1 cellular context compared by ENCODE assay signal in genomic region chr2:199455533-199456382, GRCh38.
TF ChIP-seq lines count a peak whose summit lies in the region.

No MANE protein-coding gene starts in this region.

TF ChIP-seq in HEK293, 187 proteins besides CTCF, POLR2A, EP300 and RAD21 (continued from another document and continues in another):
- TF ChIP-seq ZSCAN5A (tag by site-specific recombination; IDR thresholded peaks at IDR 0.05) = 0 out of 2 replicates have a peak, but pooled peaks have one; percentile 48
- no peak for TF ChIP-seq ZNF791 (tag by site-specific recombination; IDR thresholded peaks at IDR 0.05)
- peak; percentile 99 for TF ChIP-seq ZIC2 (tag by site-specific recombination; IDR thresholded peaks at IDR 0.05)
- TF ChIP-seq ZNF707 (tag by site-specific recombination; IDR thresholded peaks at IDR 0.05) = no peak
- no peak for TF ChIP-seq REST (tag by site-specific recombination; IDR thresholded peaks at IDR 0.05)
- TF ChIP-seq ZNF26 (tag by site-specific recombination; IDR thresholded peaks at IDR 0.05) = no peak
- TF ChIP-seq SCRT2 (tag by site-specific recombination; IDR thresholded peaks at IDR 0.05) = peak; percentile 96
- peak; percentile 56 for TF ChIP-seq ZNF692 (tag by site-specific recombination; IDR thresholded peaks at IDR 0.05)
- no peak for TF ChIP-seq HOXC10 (CRISPR knock-in tag; IDR thresholded peaks at IDR 0.05)
- no peak for TF ChIP-seq ZNF704 (tag by site-specific recombination; IDR thresholded peaks at IDR 0.05)
- TF ChIP-seq BCL6B (tag by site-specific recombination; IDR thresholded peaks at IDR 0.05) = peak; percentile 98
- TF ChIP-seq ZNF580 (tag by site-specific recombination; IDR thresholded peaks at IDR 0.05) = peak; percentile 64; the same call in 1 of the 2 replicates
- TF ChIP-seq REPIN1 (tag by site-specific recombination; IDR thresholded peaks at IDR 0.05; ENCODE audit: low read depth) = no peak
- TF ChIP-seq ZBTB8A (tag by site-specific recombination; IDR thresholded peaks at IDR 0.05) = peak; percentile 99
- TF ChIP-seq ZNF248 (tag by site-specific recombination; IDR thresholded peaks at IDR 0.05) = no peak
- TF ChIP-seq ZNF596 (tag by site-specific recombination; IDR thresholded peaks at IDR 0.05) = peak; percentile 41; the same call in 1 of the 2 replicates
- TF ChIP-seq ZNF202 (tag by site-specific recombination; IDR thresholded peaks at IDR 0.05; ENCODE audit: borderline replicate concordance) = no peak
- TF ChIP-seq ZNF391 (tag by site-specific recombination; IDR thresholded peaks at IDR 0.05; ENCODE audit: borderline replicate concordance, low read depth) = 0 out of 2 replicates have a peak, but pooled peaks have one; percentile 31
- peak; percentile 78; the same call in 1 of the 2 replicates for TF ChIP-seq SCRT1 (tag by site-specific recombination; IDR thresholded peaks at IDR 0.05; ENCODE audit: borderline replicate concordance)
- no peak; the same call in 1 of the 2 replicates for TF ChIP-seq ZNF664 (tag by site-specific recombination; IDR thresholded peaks at IDR 0.05)
- TF ChIP-seq SP2 (tag by site-specific recombination; IDR thresholded peaks at IDR 0.05) = peak; percentile 64
- TF ChIP-seq ZNF473 (tag by site-specific recombination; IDR thresholded peaks at IDR 0.05) = no peak
- no peak for TF ChIP-seq ZNF211 (tag by site-specific recombination; IDR thresholded peaks at IDR 0.05; ENCODE audit: low read depth)
- peak; percentile 98 for TF ChIP-seq GLIS2 (tag by site-specific recombination; IDR thresholded peaks at IDR 0.05)
- no peak for TF ChIP-seq ZNF239 (tag by site-specific recombination; IDR thresholded peaks at IDR 0.05)
- TF ChIP-seq ZBTB6 (tag by site-specific recombination; IDR thresholded peaks at IDR 0.05) = peak; percentile 59; the same call in 1 of the 2 replicates
- TF ChIP-seq ZNF157 (tag by site-specific recombination; IDR thresholded peaks at IDR 0.05) = no peak
- TF ChIP-seq ZNF18 (tag by site-specific recombination; IDR thresholded peaks at IDR 0.05) = peak; percentile 64
- TF ChIP-seq ZNF416 (tag by site-specific recombination; IDR thresholded peaks at IDR 0.05) = no peak
- peak; percentile 68 for TF ChIP-seq ZNF398 (tag by site-specific recombination; IDR thresholded peaks at IDR 0.05)
- TF ChIP-seq ZNF366 (tag by site-specific recombination; conservative IDR thresholded peaks at IDR 0.05) = peak; percentile 59
- no peak for TF ChIP-seq ZNF155 (tag by site-specific recombination; IDR thresholded peaks at IDR 0.05)
- TF ChIP-seq ZNF10 (tag by site-specific recombination; IDR thresholded peaks at IDR 0.05) = peak; percentile 71; the same call in 1 of the 2 replicates
- TF ChIP-seq ZNF560 (tag by site-specific recombination; IDR thresholded peaks at IDR 0.05; ENCODE audit: borderline replicate concordance) = no peak
- peak; percentile 41; the same call in 1 of the 2 replicates for TF ChIP-seq BCL11B (tag by site-specific recombination; IDR thresholded peaks at IDR 0.05; ENCODE audit: low read depth)
- TF ChIP-seq ZNF626 (tag by site-specific recombination; IDR thresholded peaks at IDR 0.05) = no peak
- TF ChIP-seq ZNF174 (tag by site-specific recombination; IDR thresholded peaks at IDR 0.05) = no peak
- no peak for TF ChIP-seq ZNF513 (tag by site-specific recombination; IDR thresholded peaks at IDR 0.05)
- no peak for TF ChIP-seq ZNF138 (tag by site-specific recombination; IDR thresholded peaks at IDR 0.05; ENCODE audit: borderline replicate concordance)
- TF ChIP-seq ZNF600 (tag by site-specific recombination; IDR thresholded peaks at IDR 0.05) = peak; percentile 85
- TF ChIP-seq ZBTB1 (tag by site-specific recombination; IDR thresholded peaks at IDR 0.05) = no peak
- TF ChIP-seq ZNF311 (tag by site-specific recombination; IDR thresholded peaks at IDR 0.05; ENCODE audit: borderline replicate concordance) = no peak
- TF ChIP-seq ZNF837 (tag by site-specific recombination; IDR thresholded peaks at IDR 0.05) = peak; percentile 91; the same call in 1 of the 2 replicates
- TF ChIP-seq RBAK (tag by site-specific recombination; IDR thresholded peaks at IDR 0.05) = no peak
- peak; percentile 52; the same call in 1 of the 2 replicates for TF ChIP-seq ZNF629 (tag by site-specific recombination; IDR thresholded peaks at IDR 0.05)
- peak; percentile 41; the same call in 1 of the 2 replicates for TF ChIP-seq KLF8 (tag by site-specific recombination; IDR thresholded peaks at IDR 0.05)
- no peak for TF ChIP-seq ZNF623 (tag by site-specific recombination; IDR thresholded peaks at IDR 0.05)
- TF ChIP-seq ZNF23 (tag by site-specific recombination; IDR thresholded peaks at IDR 0.05; ENCODE audit: borderline replicate concordance) = no peak
- peak; percentile 91 for TF ChIP-seq WT1 (tag by site-specific recombination; IDR thresholded peaks at IDR 0.05)
- 0 out of 2 replicates have a peak, but pooled peaks have one; percentile 19 for TF ChIP-seq PRDM1 (tag by site-specific recombination; IDR thresholded peaks at IDR 0.05)
